Comparison of ENCODE assay signal across 8 cellular contexts in the genomic region with DNA sequence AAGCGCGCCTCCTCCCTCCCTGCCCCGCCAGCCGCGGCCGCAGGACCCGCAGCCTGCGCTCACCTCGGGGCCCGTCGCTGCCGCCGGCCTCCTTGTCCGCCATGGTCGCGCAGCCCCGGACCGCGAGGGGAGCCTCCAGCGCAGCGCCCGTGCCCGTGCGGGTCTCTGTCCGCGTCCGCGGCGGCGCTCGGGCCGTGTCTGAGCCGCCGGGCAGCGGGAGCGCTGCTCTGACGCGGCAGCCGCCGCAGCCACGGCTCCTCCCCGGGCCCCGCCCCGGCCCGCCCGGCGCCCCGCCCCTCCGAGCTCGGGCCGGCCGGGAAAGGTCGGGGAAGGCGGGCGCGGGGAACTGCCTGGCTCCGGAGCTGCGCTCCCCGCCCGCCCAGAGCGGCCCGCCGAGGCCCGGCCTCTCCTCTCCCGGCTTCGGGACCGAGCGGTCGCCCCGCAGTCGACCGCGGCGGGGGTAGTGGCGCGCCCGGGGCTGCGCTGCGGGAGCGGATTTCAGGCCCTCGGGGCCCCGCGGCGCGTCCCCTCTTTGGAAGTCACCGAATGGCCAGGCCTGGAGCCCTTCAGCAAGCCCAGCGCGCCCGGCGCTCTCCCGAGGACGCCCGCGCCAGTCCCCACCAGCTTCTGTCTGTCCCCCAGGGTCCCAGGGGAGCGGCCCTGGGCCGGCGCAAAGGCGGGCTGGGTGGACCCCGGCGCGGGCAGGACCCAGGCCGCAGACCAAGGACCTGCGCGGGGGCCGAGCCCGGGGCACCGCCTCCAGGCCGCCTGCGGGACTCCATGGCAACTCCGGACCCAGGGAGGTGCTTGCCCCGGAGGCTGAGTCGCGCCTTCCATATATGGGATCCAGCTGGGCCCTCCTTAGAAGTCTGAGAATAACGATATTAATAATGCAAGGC. TPM values are rescaled to one million over a fixed set of nuclear protein-coding genes. Genes with fewer than 3 reads are reported as not detected.
A peak's percentile ranks its signal among the peaks of the same experiment; 100 is the strongest.
DNase-seq lines count a peak whose midpoint lies in the region; ATAC-seq and TF ChIP-seq lines count a peak whose summit lies in the region.

A gene with protein sequence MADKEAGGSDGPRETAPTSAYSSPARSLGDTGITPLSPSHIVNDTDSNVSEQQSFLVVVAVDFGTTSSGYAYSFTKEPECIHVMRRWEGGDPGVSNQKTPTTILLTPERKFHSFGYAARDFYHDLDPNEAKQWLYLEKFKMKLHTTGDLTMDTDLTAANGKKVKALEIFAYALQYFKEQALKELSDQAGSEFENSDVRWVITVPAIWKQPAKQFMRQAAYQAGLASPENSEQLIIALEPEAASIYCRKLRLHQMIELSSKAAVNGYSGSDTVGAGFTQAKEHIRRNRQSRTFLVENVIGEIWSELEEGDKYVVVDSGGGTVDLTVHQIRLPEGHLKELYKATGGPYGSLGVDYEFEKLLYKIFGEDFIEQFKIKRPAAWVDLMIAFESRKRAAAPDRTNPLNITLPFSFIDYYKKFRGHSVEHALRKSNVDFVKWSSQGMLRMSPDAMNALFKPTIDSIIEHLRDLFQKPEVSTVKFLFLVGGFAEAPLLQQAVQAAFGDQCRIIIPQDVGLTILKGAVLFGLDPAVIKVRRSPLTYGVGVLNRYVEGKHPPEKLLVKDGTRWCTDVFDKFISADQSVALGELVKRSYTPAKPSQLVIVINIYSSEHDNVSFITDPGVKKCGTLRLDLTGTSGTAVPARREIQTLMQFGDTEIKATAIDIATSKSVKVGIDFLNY (minus strand): TSS at position 200 of the 899 bp plus-strand sequence. CDS start 97 bp downstream, at position 103.

- H3K36me3 Mint-ChIP-seq in brain: no peaks in the 10 kb centered on the region

- H3K4me3 ChIP-seq in HL-60 (replicated peaks; ENCODE audit: insufficient read depth, low read length) (peak within 1 kb of the TSS; percentile 32), iPS-11a (ENCODE audit: low read depth, low read length) (peak within 1 kb of the TSS; percentile 56), rectal smooth muscle tissue (ENCODE audit: low read length) (peak within 1 kb of the TSS; percentile 72)

- H3K27ac Mint-ChIP-seq in brain: peak within 1 kb of the TSS in 2 of 5 experiments; percentile 60 to 77

- peak; percentile 26 for DNase-seq in DMS114 treated with DMSO at 0.1 percent for 48 hours (lab: John Stamatoyannopoulos, UW; ENCODE audit: unreplicated experiment)
- DNase-seq in HL-60 (ENCODE audit: low read depth in 1 of 2, low spot score in 1 of 2): peak; percentile 4 to 10
- DNase-seq in T-helper 2 cell: peak; percentile 15 to 38 (median 25)
- DNase-seq in NCI-H128 (lab: John Stamatoyannopoulos, UW; ENCODE audit: unreplicated experiment): no peak

- H3K4me1 ChIP-seq in rectal smooth muscle tissue (ENCODE audit: control insufficient read depth, insufficient read depth, low read length): no peaks in the 10 kb centered on the region

- peaks cover 0 to 8% (median 3%) of the 10 kb centered on the region in 5 experiments for H3K9me3 Mint-ChIP-seq in brain

- H3K4me1 Mint-ChIP-seq in brain: peaks cover 28% of the 10 kb centered on the region

- peak within 1 kb of the TSS; percentile 79 to 86 (median 83) for H3K4me3 Mint-ChIP-seq in brain

- H3K27me3 ChIP-seq in HL-60 (ENCODE audit: insufficient read depth, poor library complexity, severe bottlenecking): peaks cover 17% of the 10 kb centered on the region
- peaks cover 2% of the 10 kb centered on the region for H3K27me3 ChIP-seq in rectal smooth muscle tissue (ENCODE audit: control insufficient read depth, insufficient read depth, low read length)

- H3K27me3 Mint-ChIP-seq in brain: peaks cover 8% of the 10 kb centered on the region

- TF ChIP-seq CTCF in HL-60 (IDR thresholded peaks at IDR 0.05; ENCODE audit: insufficient read depth, low read length) (no peak), brain (conservative IDR thresholded peaks at IDR 0.05) (no peak)

- H3K9ac ChIP-seq in rectal smooth muscle tissue (ENCODE audit: low read length): peak within 1 kb of the TSS; percentile 26

- peak; percentile 97 for ATAC-seq in GM21367 (IDR thresholded peaks at IDR 0.05; ENCODE audit: unreplicated experiment)

- H3K36me3 ChIP-seq in rectal smooth muscle tissue (ENCODE audit: control insufficient read depth, insufficient read depth, low read length): no peaks in the 10 kb centered on the region

- H3K27ac ChIP-seq in HL-60 (replicated peaks) (no peak within 1 kb of the TSS), rectal smooth muscle tissue (ENCODE audit: low read depth, low read length) (peak within 1 kb of the TSS; percentile 91)

RNA-seq across cellular contexts. Expression of the gene that starts here (rescaled TPM):
- polyA plus RNA-seq in brain (ENCODE audit: insufficient read depth, low read depth, low replicate concordance): 11.6 TPM
